Comparison of ENCODE assay signal across 1 cellular context in the genomic region with DNA sequence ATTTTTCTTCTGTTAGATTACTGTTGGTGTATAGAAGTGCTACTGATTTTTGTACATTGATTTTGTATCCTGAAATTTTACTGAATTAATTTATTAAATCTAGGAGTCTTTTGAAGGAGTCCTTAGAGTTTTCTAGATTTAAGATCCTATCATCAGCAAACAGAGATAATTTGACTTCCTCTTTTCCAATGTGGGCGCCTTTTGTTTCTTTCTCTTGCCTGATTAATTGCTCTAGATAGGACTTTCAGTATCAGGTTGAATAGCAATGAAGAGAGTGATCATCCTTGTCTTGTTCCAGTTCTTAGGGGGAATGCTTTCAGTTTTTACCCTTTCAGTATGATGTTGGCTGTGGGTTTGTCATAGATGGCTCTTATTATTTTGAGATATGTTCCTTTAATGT.
TF ChIP-seq lines count a peak whose summit lies in the region.

No MANE protein-coding gene starts in this region.

TF ChIP-seq in K562, 482 proteins besides CTCF, POLR2A, EP300 and RAD21:
- TF ChIP-seq SPI1 (IDR thresholded peaks at IDR 0.05; ENCODE audit: borderline replicate concordance, low read depth, low read length): peak; percentile 73
- TF ChIP-seq NCOA1 (IDR thresholded peaks at IDR 0.05; ENCODE audit: low read depth): no peak
- TF ChIP-seq CREM (IDR thresholded peaks at IDR 0.05; ENCODE audit: low read depth): no peak
- peak; percentile 65; the same call in 1 of the 2 replicates for TF ChIP-seq SMARCE1 (IDR thresholded peaks at IDR 0.05)
- TF ChIP-seq, protein P1, sequence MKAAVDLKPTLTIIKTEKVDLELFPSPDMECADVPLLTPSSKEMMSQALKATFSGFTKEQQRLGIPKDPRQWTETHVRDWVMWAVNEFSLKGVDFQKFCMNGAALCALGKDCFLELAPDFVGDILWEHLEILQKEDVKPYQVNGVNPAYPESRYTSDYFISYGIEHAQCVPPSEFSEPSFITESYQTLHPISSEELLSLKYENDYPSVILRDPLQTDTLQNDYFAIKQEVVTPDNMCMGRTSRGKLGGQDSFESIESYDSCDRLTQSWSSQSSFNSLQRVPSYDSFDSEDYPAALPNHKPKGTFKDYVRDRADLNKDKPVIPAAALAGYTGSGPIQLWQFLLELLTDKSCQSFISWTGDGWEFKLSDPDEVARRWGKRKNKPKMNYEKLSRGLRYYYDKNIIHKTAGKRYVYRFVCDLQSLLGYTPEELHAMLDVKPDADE (conservative IDR thresholded peaks at IDR 0.05; ENCODE audit: control insufficient read depth, low read depth, low read length): no peak
- 0 out of 4 replicates have a peak, but pooled peaks of 1 of the 2 experiments have one; percentile 29 for TF ChIP-seq RCOR1 (IDR thresholded peaks at IDR 0.05; ENCODE audit: borderline replicate concordance in 1 of 2, low read depth in 2 of 2, low read length in 2 of 2)
- TF ChIP-seq MCM5 (IDR thresholded peaks at IDR 0.05; ENCODE audit: low read depth): no peak
- peak; percentile 41; the same call in 1 of the 2 replicates for TF ChIP-seq SOX6 (IDR thresholded peaks at IDR 0.05)
TF ChIP-seq in K562: peak in this region for 4.
